In genomic region chr10:15898046-15898445, GRCh38 we compare ENCODE assay signal across 9 cellular contexts. TPM values are rescaled to one million over a fixed set of nuclear protein-coding genes. Genes with fewer than 3 reads are reported as not detected.
DNase-seq lines count a peak whose midpoint lies in the region; ATAC-seq, FAIRE-seq and TF ChIP-seq lines count a peak whose summit lies in the region.
"Had no signal": no experiment of that assay in that cellular context is flagged by ENCODE, and none has a peak within 500 bp of the region (broad histone marks: within the 10 kb centered on the region; RNA-seq: fewer than 3 reads in every experiment).

No MANE protein-coding gene starts in this region.

- FAIRE-seq in astrocyte (lab: Jason Lieb, UNC), result no peak

- H3K27ac ChIP-seq in astrocyte (ENCODE audit: low read depth, low read length) (no peak overlapping the region), ascending aorta (no peak overlapping the region), spleen (no peak overlapping the region)

- in situ Hi-C loops in G401 (cut with HindIII; ENCODE audit: low sequenced_read_pairs), result no loop called here

- peak overlapping the region; percentile 36 for H3K27ac Mint-ChIP-seq in astrocyte (ENCODE audit: unreplicated experiment)
- no peak overlapping the region for H3K27ac Mint-ChIP-seq in nephron progenitor cell

- no peak overlapping the region for H3K4me3 Mint-ChIP-seq in astrocyte (ENCODE audit: unreplicated experiment)
- H3K4me3 Mint-ChIP-seq in nephron progenitor cell, result no peak overlapping the region

- no peaks in the 10 kb centered on the region for H4K20me1 ChIP-seq in astrocyte (ENCODE audit: insufficient read depth, low read length)

- intact Hi-C loops in ascending aorta (cut with DNase I) (no loop called here), spleen (cut with DNase I; ENCODE audit: low total_unique reads) (no loop called here)

- no peaks in the 10 kb centered on the region for H3K9me3 Mint-ChIP-seq in astrocyte (ENCODE audit: unreplicated experiment)
- no peaks in the 10 kb centered on the region for H3K9me3 Mint-ChIP-seq in nephron progenitor cell

- no peaks in the 10 kb centered on the region for H3K79me2 ChIP-seq in astrocyte (ENCODE audit: insufficient read depth, low read length)

- H3K36me3 ChIP-seq in astrocyte (ENCODE audit: insufficient read depth, low read length) (no peaks in the 10 kb centered on the region), ascending aorta (no peaks in the 10 kb centered on the region), spleen (no peaks in the 10 kb centered on the region)

- ATAC-seq in HG03565 (IDR thresholded peaks at IDR 0.05; ENCODE audit: unreplicated experiment) (peak; percentile 55), GM19452 (IDR thresholded peaks at IDR 0.05; ENCODE audit: unreplicated experiment) (no peak)
- ATAC-seq: mucosa of descending colon had no signal

- H2AFZ ChIP-seq in astrocyte (ENCODE audit: low read depth, low read length), result no peak overlapping the region

- H3K27me3 ChIP-seq in astrocyte (ENCODE audit: insufficient read depth, low read length), result peaks cover 9% of the 10 kb centered on the region
- H3K27me3 ChIP-seq in ascending aorta, result no peaks in the 10 kb centered on the region
- H3K27me3 ChIP-seq in spleen (replicated peaks in 1 of 7), result peaks cover 0 to 52% (median 0%) of the 10 kb centered on the region in 7 donors

- H3K9me3 ChIP-seq in astrocyte (ENCODE audit: insufficient read depth, low read depth, low read length) (no peaks in the 10 kb centered on the region), ascending aorta (no peaks in the 10 kb centered on the region), spleen (no peaks in the 10 kb centered on the region)
- H3K9me3 ChIP-seq: mucosa of descending colon had no signal

- TF ChIP-seq POLR2A in spleen (IDR thresholded peaks at IDR 0.05), result no peak

- H3K36me3 Mint-ChIP-seq in astrocyte (ENCODE audit: low read depth, unreplicated experiment), result no peaks in the 10 kb centered on the region
- H3K36me3 Mint-ChIP-seq in nephron progenitor cell (ENCODE audit: low read depth), result no peaks in the 10 kb centered on the region

- H3K4me1 Mint-ChIP-seq in astrocyte (ENCODE audit: low read depth, unreplicated experiment) (peaks cover 7% of the 10 kb centered on the region), nephron progenitor cell (no peaks in the 10 kb centered on the region)

- whole genome bisulfite sequencing in spleen, 5 donors, result 48 to 61% (median 53%) methylated on average over 4 of the region's 4 CpGs

- no peak overlapping the region for H3K9ac ChIP-seq in astrocyte (ENCODE audit: low read length)

- H3K4me1 ChIP-seq in astrocyte (ENCODE audit: insufficient read depth, low read length) (no peaks in the 10 kb centered on the region), ascending aorta (no peaks in the 10 kb centered on the region), spleen (no peaks in the 10 kb centered on the region)

- DNase-seq in G401 (ENCODE audit: low spot score), result peak; percentile 31
- DNase-seq in astrocyte (ENCODE audit: low read depth), result no peak
- no peak for DNase-seq in nephron progenitor cell
- no peak for DNase-seq in ascending aorta (ENCODE audit: low spot score in 2 of 2)
- no peak for DNase-seq in spleen
- DNase-seq: mucosa of descending colon, MV-4-11 had no signal

- TF ChIP-seq CTCF in astrocyte (IDR thresholded peaks at IDR 0.05; ENCODE audit: insufficient read depth, low read depth, low read length) (peak; percentile 30), nephron progenitor cell (IDR thresholded peaks at IDR 0.05) (peak; percentile 15), ascending aorta (IDR thresholded peaks at IDR 0.05) (peak in 1 of 3 experiments; percentile 17), spleen (IDR thresholded peaks at IDR 0.05 in 8 of 11, conservative IDR thresholded peaks at IDR 0.05 in 3 of 11) (peak in 2 of 11 experiments; percentile 21 to 29)

- H3K27me3 Mint-ChIP-seq in astrocyte (ENCODE audit: low read depth, unreplicated experiment) (peaks cover 9% of the 10 kb centered on the region), nephron progenitor cell (ENCODE audit: low read depth, poor library complexity) (peaks cover 5% of the 10 kb centered on the region)

- H3K4me3 ChIP-seq in astrocyte (ENCODE audit: insufficient read depth, low read depth, low read length), result no peak overlapping the region
- H3K4me3 ChIP-seq in ascending aorta, result no peak overlapping the region
- no peak overlapping the region for H3K4me3 ChIP-seq in spleen
- H3K4me3 ChIP-seq: mucosa of descending colon had no signal

- H3K4me2 ChIP-seq in astrocyte (ENCODE audit: low read length), result no peak overlapping the region

RNA-seq across cellular contexts. Expression of gene MINDY3, which starts 37.7 kb away (rescaled TPM):
- 13.9 and 23.3 TPM in 2 replicates for total RNA-seq in G401 (2014; rRNA removed; shearing (Covaris generic))
- 28.4 and 29.6 TPM in 2 replicates for total RNA-seq in astrocyte
- 13.7 TPM for total RNA-seq in ascending aorta
- total RNA-seq in spleen, result 10 to 100 TPM; 26.3 to 35.0 (median 32.3) TPM
- polyA plus RNA-seq in spleen, result 10 to 100 TPM; 16.1 to 19.6 (median 16.5) TPM
